In the genomic region with DNA sequence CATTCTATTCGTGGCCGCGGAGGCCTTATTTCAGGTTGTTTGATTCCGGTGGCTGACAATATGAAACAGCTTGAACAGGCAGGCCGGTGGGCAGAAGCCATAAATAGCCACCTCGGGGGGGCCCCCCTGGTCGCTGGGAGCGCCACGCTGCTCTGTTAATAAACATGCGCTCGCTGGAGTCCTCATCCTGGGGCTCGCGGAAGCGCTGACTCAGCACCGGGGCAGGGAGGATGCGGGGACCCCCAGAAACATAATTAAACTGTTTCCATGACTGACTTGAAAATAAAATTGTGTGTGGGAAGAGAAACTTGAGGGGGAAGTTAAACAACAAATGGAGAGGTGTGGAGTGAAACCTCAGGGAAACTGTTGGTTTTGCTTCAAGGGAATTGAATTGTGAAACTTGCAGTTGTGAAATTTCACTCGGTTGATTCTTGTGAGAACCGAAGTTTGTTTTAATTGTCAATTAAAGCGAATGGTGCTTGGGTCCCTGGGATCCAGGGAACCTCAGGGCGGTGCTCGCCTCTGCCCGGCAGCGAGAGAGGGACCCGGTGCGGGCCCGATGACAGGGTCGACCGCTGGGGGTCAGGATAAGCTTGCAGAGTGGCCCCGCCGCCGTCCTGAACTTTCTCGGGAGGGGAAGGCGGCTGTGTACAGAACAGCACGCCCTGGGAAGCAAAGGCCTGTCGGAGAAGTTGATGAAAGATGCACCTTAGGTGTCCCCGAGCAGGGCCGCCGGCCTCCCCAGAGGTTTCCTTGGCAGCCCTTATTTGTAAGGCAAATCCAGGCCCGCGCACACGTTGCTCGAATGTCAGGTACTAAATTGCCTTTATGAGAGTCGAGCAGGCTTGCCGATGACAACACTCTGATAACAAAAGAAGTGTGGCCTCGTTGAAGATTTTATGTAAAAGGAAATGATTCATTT, we compare ENCODE assay signal across 8 cellular contexts.
DNase-seq lines count a peak whose midpoint lies in the region; ATAC-seq and TF ChIP-seq lines count a peak whose summit lies in the region.

No MANE protein-coding gene starts in this region.

- peaks cover 8% of the 10 kb centered on the region for H3K4me1 ChIP-seq in mesenchymal stem cell (ENCODE audit: control insufficient read depth, insufficient read depth, low read depth, low read length)

- DNase-seq in AG09309 (ENCODE audit: low read depth): peak; percentile 34
- peak in 12 of 34 experiments; percentile 1 to 26 (median 6) for DNase-seq in T-cell
- DNase-seq in ecto neural progenitor cell (ENCODE audit: low spot score): peak; percentile 88
- peak; percentile 57 for DNase-seq in mesenchymal stem cell
- DNase-seq in stimulated activated CD8-positive, alpha-beta memory T cell treated with anti-CD3 and anti-CD28 coated beads, Interleukin-4, amount 100 ng/mL, for 48 hours: peak; percentile 72
- no peak for DNase-seq in cortex of kidney (lab: John Stamatoyannopoulos, UW)

- H2BK12ac ChIP-seq in mesenchymal stem cell (ENCODE audit: low read length in 2 of 2): no peak overlapping the region

- peak overlapping the region; percentile 29 for H2AFZ ChIP-seq in mesenchymal stem cell (ENCODE audit: low read depth, low read length)

- no peaks in the 10 kb centered on the region for H3K79me1 ChIP-seq in mesenchymal stem cell (replicated peaks; ENCODE audit: low read length, poor library complexity, severe bottlenecking)

- peak overlapping the region; percentile 81 for H3K9ac ChIP-seq in mesenchymal stem cell (ENCODE audit: low read length)

- peak overlapping the region in 1 of 2 experiments; percentile 42 for H3K18ac ChIP-seq in mesenchymal stem cell (ENCODE audit: low read depth in 1 of 2, low read length in 2 of 2)

- no peaks in the 10 kb centered on the region for H3K9me3 ChIP-seq in mesenchymal stem cell (ENCODE audit: control insufficient read depth, low read length)

- TF ChIP-seq CTCF in AG09309 (IDR thresholded peaks at IDR 0.05; ENCODE audit: control insufficient read depth, insufficient read depth, low read depth, low read length, missing control alignments): peak; percentile 58

- H2BK5ac ChIP-seq in mesenchymal stem cell (ENCODE audit: low read depth, low read length, poor library complexity, severe bottlenecking): no peak overlapping the region

- peaks cover 25 to 41% of the 10 kb centered on the region in 2 donors for H3K27me3 Mint-ChIP-seq in T-cell

- POLR2A ChIA-PET in T-cell (lab: Charles Lee): no interaction called here

- peak overlapping the region; percentile 88 for H3K4me2 ChIP-seq in mesenchymal stem cell (ENCODE audit: low read length, poor library complexity, severe bottlenecking)

- H2BK15ac ChIP-seq in mesenchymal stem cell (ENCODE audit: low read depth, poor library complexity, severe bottlenecking): peak overlapping the region; percentile 4

- H2BK120ac ChIP-seq in mesenchymal stem cell (ENCODE audit: low read depth, low read length): no peak overlapping the region

- peaks cover 12 to 13% (median 12%) of the 10 kb centered on the region in 3 donors for H3K4me1 Mint-ChIP-seq in T-cell

- H4K8ac ChIP-seq in mesenchymal stem cell (ENCODE audit: low read length): peak overlapping the region; percentile 20

- H4K91ac ChIP-seq in mesenchymal stem cell (ENCODE audit: low read length): no peak overlapping the region

- H3K36me3 ChIP-seq in mesenchymal stem cell (ENCODE audit: control insufficient read depth in 1 of 2, insufficient read depth in 2 of 2, low read depth in 1 of 2, low read length in 2 of 2): no peaks in the 10 kb centered on the region

- H3K4me3 ChIP-seq in AG09309 (ENCODE audit: control insufficient read depth, low read depth, low read length): peak overlapping the region; percentile 27
- peak overlapping the region; percentile 44 to 70 for H3K4me3 ChIP-seq in mesenchymal stem cell (ENCODE audit: insufficient read depth in 1 of 2, low read depth in 1 of 2, low read length in 2 of 2)

- ATAC-seq in GM19043 (IDR thresholded peaks at IDR 0.05; ENCODE audit: low read depth, unreplicated experiment) (peak; percentile 68), HG03342 (IDR thresholded peaks at IDR 0.05; ENCODE audit: unreplicated experiment) (peak; percentile 83), T-cell (replicated peaks in 1 of 4) (peak; percentile 61 to 65 (median 64))

- 23% methylated on average over 45 of the region's 45 CpGs for WGBS in mesenchymal stem cell

- H3K14ac ChIP-seq in mesenchymal stem cell (ENCODE audit: low read length in 2 of 2): peak overlapping the region in 1 of 2 experiments; percentile 58

- H3K9me3 Mint-ChIP-seq in T-cell: no peaks in the 10 kb centered on the region

- peaks cover 0 to 12% of the 10 kb centered on the region in 2 experiments for H3K27me3 ChIP-seq in mesenchymal stem cell (ENCODE audit: control insufficient read depth in 1 of 2, insufficient read depth in 1 of 2, low read length in 2 of 2)

- H3K4ac ChIP-seq in mesenchymal stem cell (ENCODE audit: low read depth in 1 of 2, low read length in 2 of 2): no peak overlapping the region

- no peak overlapping the region for H2AK5ac ChIP-seq in mesenchymal stem cell (ENCODE audit: low read length, severe bottlenecking)

- no peaks in the 10 kb centered on the region for H3K36me3 Mint-ChIP-seq in T-cell

- H3K23ac ChIP-seq in mesenchymal stem cell (ENCODE audit: low read length in 2 of 2): no peak overlapping the region

- peak overlapping the region in 1 of 2 donors; percentile 16 for H3K27ac Mint-ChIP-seq in T-cell

- CTCF ChIA-PET in T-cell (lab: Charles Lee): interaction anchor here in 1 of 2 donors (0.5 kb wide), 1 partner anchor 322 kb away, joined by 3 read pairs; no protein-coding TSS in a partner anchor

- H3K4me3 Mint-ChIP-seq in T-cell: peak overlapping the region; percentile 74 to 87 (median 76)

- H3K27ac ChIP-seq in mesenchymal stem cell (ENCODE audit: low read length, poor library complexity, severe bottlenecking): no peak overlapping the region
